In the genomic region with DNA sequence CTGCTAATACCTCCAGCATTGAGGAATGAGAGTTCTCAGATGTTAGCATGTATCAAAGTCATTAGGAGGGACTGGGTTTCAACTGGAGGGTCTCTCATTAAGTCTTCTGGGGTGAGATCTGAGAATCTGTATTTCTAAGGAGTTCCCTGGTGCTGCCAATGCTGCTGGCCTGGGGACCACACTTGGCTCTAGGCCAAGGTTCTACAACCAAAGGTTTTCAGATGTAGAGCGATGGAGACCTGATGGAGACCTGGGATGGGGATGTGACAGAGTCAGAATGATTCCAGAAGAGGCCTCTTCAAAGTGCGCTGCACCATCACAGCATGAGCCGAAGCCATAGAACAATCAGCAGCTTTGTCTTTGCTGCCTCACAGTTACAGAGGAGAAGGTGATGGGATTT, we compare ENCODE assay signal across 1 cellular context.
TF ChIP-seq lines count a peak whose summit lies in the region.

No MANE protein-coding gene starts in this region.

TF ChIP-seq in K562, 482 proteins besides CTCF, POLR2A, EP300 and RAD21 (continued from another document):
- TF ChIP-seq NR2C1 (IDR thresholded peaks at IDR 0.05) (no peak), NR2C1 (tag; IDR thresholded peaks at IDR 0.05) (0 out of 2 replicates have a peak, but pooled peaks have one; percentile 6), ZNF197 (CRISPR knock-in tag; IDR thresholded peaks at IDR 0.05; ENCODE audit: low read depth) (0 out of 2 replicates have a peak, but pooled peaks have one; percentile 30), TCF7 (IDR thresholded peaks at IDR 0.05; ENCODE audit: borderline replicate concordance) (0 out of 2 replicates have a peak, but pooled peaks have one; percentile 10), NFIC (IDR thresholded peaks at IDR 0.05) (peak; percentile 97), CTBP1 (IDR thresholded peaks at IDR 0.05; ENCODE audit: borderline replicate concordance) (0 out of 2 replicates have a peak, but pooled peaks have one; percentile 16), ZC3H8 (IDR thresholded peaks at IDR 0.05) (no peak), ZBTB11 (CRISPR knock-in tag; IDR thresholded peaks at IDR 0.05) (no peak), JUNB (CRISPR knock-in tag; conservative IDR thresholded peaks at IDR 0.05) (no peak)
